Comparison of ENCODE assay signal across 1 cellular context in genomic region chr4:156896536-156896935, GRCh38.
TF ChIP-seq lines count a peak whose summit lies in the region.

No MANE protein-coding gene starts in this region.

TF ChIP-seq in GM23338, 12 proteins besides CTCF, POLR2A, EP300 and RAD21 (continued from another document):
- TF ChIP-seq REST (IDR thresholded peaks at IDR 0.05; ENCODE audit: unreplicated experiment) = no peak
- no peak for TF ChIP-seq ZNF114 (CRISPR knock-in tag; IDR thresholded peaks at IDR 0.05)
